8 cellular contexts compared by ENCODE assay signal in genomic region chr1:154936416-154937050, GRCh38. TPM values are rescaled to one million over a fixed set of nuclear protein-coding genes. Genes with fewer than 3 reads are reported as not detected.
DNase-seq lines count a peak whose midpoint lies in the region; ATAC-seq and TF ChIP-seq lines count a peak whose summit lies in the region.

Gene PMVK (minus strand): TSS chr1:154936719. CDS start chr1:154936685, 34 bp downstream.

- H3K79me2 ChIP-seq in SU-DHL-6 (ENCODE audit: insufficient read depth, low read length) (peaks cover 13% of the 10 kb centered on the region), trophoblast cell (ENCODE audit: control insufficient read depth, insufficient read depth, low read length, poor library complexity) (peaks cover 4% of the 10 kb centered on the region)

- no peaks in the 10 kb centered on the region for H3K27me3 ChIP-seq in SU-DHL-6 (ENCODE audit: low read length)
- H3K27me3 ChIP-seq in cardiac muscle cell = no peaks in the 10 kb centered on the region
- H3K27me3 ChIP-seq in trophoblast cell (ENCODE audit: insufficient read depth, low read length) = no peaks in the 10 kb centered on the region
- no peaks in the 10 kb centered on the region for H3K27me3 ChIP-seq in transverse colon

- peak within 1 kb of the TSS; percentile 93 for H2BK120ac ChIP-seq in trophoblast cell (ENCODE audit: insufficient read depth, low read length, poor library complexity)

- peak within 1 kb of the TSS; percentile 89 for H3K14ac ChIP-seq in trophoblast cell (ENCODE audit: low read length)

- no peaks in the 10 kb centered on the region for H3K27me3 Mint-ChIP-seq in activated naive CD8-positive, alpha-beta T cell treated with anti-CD3 and anti-CD28 coated beads, Interleukin-2, amount 50 U/mL, for 24 hours

- no peaks in the 10 kb centered on the region for H3K9me3 ChIP-seq in SU-DHL-6 (ENCODE audit: insufficient read depth, low read length)
- no peaks in the 10 kb centered on the region for H3K9me3 ChIP-seq in cardiac muscle cell (ENCODE audit: low read depth)
- no peaks in the 10 kb centered on the region for H3K9me3 ChIP-seq in trophoblast cell (ENCODE audit: insufficient read depth, low read depth, low read length)
- no peaks in the 10 kb centered on the region for H3K9me3 ChIP-seq in transverse colon

- in situ Hi-C loops in transverse colon (cut with MboI; ENCODE audit: low pct_ligation_motif_present in 1 of 4, low pct_unique_long_range_greater_than_20kb in 1 of 4, low sequenced_read_pairs in 3 of 4) = no loop called here

- WGBS in trophoblast cell (ENCODE audit: extremely low coverage, insufficient coverage, insufficient read length) = no CpG with 5 or more reads among the region's 50 CpGs
- WGBS in transverse colon (ENCODE audit: low coverage in 1 of 2), 2 donors = 1% methylated on average over 49 of the region's 50 CpGs; no CpG with 5 or more reads in 1 of the 2 donors

- peaks cover 14% of the 10 kb centered on the region for H3K79me1 ChIP-seq in trophoblast cell (ENCODE audit: low read length)

- peak within 1 kb of the TSS; percentile 87 for H4K8ac ChIP-seq in trophoblast cell (ENCODE audit: low read depth, low read length)

- DNase-seq in NCI-H128 (lab: John Stamatoyannopoulos, UW; ENCODE audit: unreplicated experiment) (peak; percentile 94), cardiac muscle cell (ENCODE audit: low read depth in 1 of 2, low spot score in 1 of 2) (peak; percentile 97 to 98), trophoblast cell (peak; percentile 89 to 96), transverse colon (peak; percentile 97)
- peak; percentile 95 for DNase-seq in activated naive CD8-positive, alpha-beta T cell treated with anti-CD3 and anti-CD28 coated beads, Interleukin-2, amount 50 U/mL, for 24 hours

- no peaks in the 10 kb centered on the region for H3K9me2 ChIP-seq in SU-DHL-6 (replicated peaks; ENCODE audit: insufficient read depth, low read length)

- H3K9me3 Mint-ChIP-seq in activated naive CD8-positive, alpha-beta T cell treated with anti-CD3 and anti-CD28 coated beads, Interleukin-2, amount 50 U/mL, for 24 hours = no peaks in the 10 kb centered on the region

- peak within 1 kb of the TSS; percentile 100 for H3K27ac Mint-ChIP-seq in activated naive CD8-positive, alpha-beta T cell treated with anti-CD3 and anti-CD28 coated beads, Interleukin-2, amount 50 U/mL, for 24 hours

- H3F3A ChIP-seq in SU-DHL-6 (ENCODE audit: insufficient read depth) = peaks cover 15% of the 10 kb centered on the region

- peak within 1 kb of the TSS; percentile 97 for H3K4me3 Mint-ChIP-seq in activated naive CD8-positive, alpha-beta T cell treated with anti-CD3 and anti-CD28 coated beads, Interleukin-2, amount 50 U/mL, for 24 hours

- H2BK12ac ChIP-seq in trophoblast cell (ENCODE audit: low read length) = peak within 1 kb of the TSS; percentile 83

- ATAC-seq in HG02678 (IDR thresholded peaks at IDR 0.05; ENCODE audit: unreplicated experiment) = peak; percentile 79
- peak; percentile 82 for ATAC-seq in activated naive CD8-positive, alpha-beta T cell treated with anti-CD3 and anti-CD28 coated beads, Interleukin-2, amount 50 U/mL, for 24 hours

- H3K4me3 ChIP-seq in SU-DHL-6 (ENCODE audit: insufficient read depth, low read length, poor library complexity, severe bottlenecking) = peak within 1 kb of the TSS; percentile 79
- peak within 1 kb of the TSS; percentile 44 for H3K4me3 ChIP-seq in cardiac muscle cell
- peak within 1 kb of the TSS; percentile 79 for H3K4me3 ChIP-seq in trophoblast cell (ENCODE audit: low read depth, low read length)
- peak within 1 kb of the TSS; percentile 43 to 59 (median 50) for H3K4me3 ChIP-seq in transverse colon

- H2AK5ac ChIP-seq in trophoblast cell (ENCODE audit: low read length) = no peak within 1 kb of the TSS

- no peak within 1 kb of the TSS for H3K23ac ChIP-seq in trophoblast cell (ENCODE audit: low read length)

- H3K4me2 ChIP-seq in SU-DHL-6 (ENCODE audit: low read depth, low read length, poor library complexity, severe bottlenecking) (peak within 1 kb of the TSS; percentile 73), trophoblast cell (ENCODE audit: low read length) (peak within 1 kb of the TSS; percentile 77)

- H2AFZ ChIP-seq in SU-DHL-6 (ENCODE audit: low read depth, low read length, severe bottlenecking) = peak within 1 kb of the TSS; percentile 73
- peak within 1 kb of the TSS; percentile 81 for H2AFZ ChIP-seq in trophoblast cell (ENCODE audit: insufficient read depth, low read length, poor library complexity)

- H4K20me1 ChIP-seq in SU-DHL-6 (ENCODE audit: low read depth, low read length) = no peaks in the 10 kb centered on the region

- H4K91ac ChIP-seq in trophoblast cell (ENCODE audit: low read depth, low read length) = peak within 1 kb of the TSS; percentile 80

- H3K18ac ChIP-seq in trophoblast cell (ENCODE audit: low read length) = peak within 1 kb of the TSS; percentile 87

- TF ChIP-seq POLR2A in transverse colon (IDR thresholded peaks at IDR 0.05) = peak; percentile 81

- H2BK5ac ChIP-seq in trophoblast cell (ENCODE audit: low read depth, low read length, poor library complexity) = peak within 1 kb of the TSS; percentile 83

- H3K9ac ChIP-seq in SU-DHL-6 (ENCODE audit: low read length) (peak within 1 kb of the TSS; percentile 88), trophoblast cell (ENCODE audit: low read length) (peak within 1 kb of the TSS; percentile 92)

- TF ChIP-seq EP300 in transverse colon (IDR thresholded peaks at IDR 0.05; ENCODE audit: low read depth) = peak; percentile 28

- peak within 1 kb of the TSS; percentile 57 for H4K12ac ChIP-seq in trophoblast cell (ENCODE audit: low read depth, low read length)

- H3K4ac ChIP-seq in trophoblast cell (ENCODE audit: low read depth, low read length) = peak within 1 kb of the TSS; percentile 25

- H3K27ac ChIP-seq in SU-DHL-6 (ENCODE audit: low read depth, low read length) (peak within 1 kb of the TSS; percentile 88), cardiac muscle cell (peak within 1 kb of the TSS; percentile 99), trophoblast cell (ENCODE audit: low read depth, low read length) (peak within 1 kb of the TSS; percentile 91), transverse colon (peak within 1 kb of the TSS; percentile 92 to 97 (median 96))

- H3K36me3 ChIP-seq in SU-DHL-6 (ENCODE audit: low read length) (no peaks in the 10 kb centered on the region), cardiac muscle cell (no peaks in the 10 kb centered on the region), trophoblast cell (ENCODE audit: control insufficient read depth in 1 of 2, insufficient read depth in 2 of 2, low read length in 2 of 2) (no peaks in the 10 kb centered on the region), transverse colon (no peaks in the 10 kb centered on the region)

- H3K4me1 ChIP-seq in cardiac muscle cell (ENCODE audit: low read depth) (peaks cover 20% of the 10 kb centered on the region), trophoblast cell (ENCODE audit: control insufficient read depth in 1 of 2, insufficient read depth in 2 of 2, low read length in 2 of 2) (peaks cover 17 to 18% of the 10 kb centered on the region in 2 experiments), transverse colon (peaks cover 10 to 41% (median 25%) of the 10 kb centered on the region in 4 donors)

- peaks cover 65% of the 10 kb centered on the region for H3K4me1 Mint-ChIP-seq in activated naive CD8-positive, alpha-beta T cell treated with anti-CD3 and anti-CD28 coated beads, Interleukin-2, amount 50 U/mL, for 24 hours

- peak; percentile 38; the same call in 2 of the 3 replicates for TF ChIP-seq CTCF in GM12872 (IDR thresholded peaks at IDR 0.05; ENCODE audit: insufficient read depth, low read depth, low read length)
- peak; percentile 40 for TF ChIP-seq CTCF in SU-DHL-6 (IDR thresholded peaks at IDR 0.05; ENCODE audit: insufficient read depth, low read length, poor library complexity, severe bottlenecking)
- peak; percentile 45 for TF ChIP-seq CTCF in cardiac muscle cell (IDR thresholded peaks at IDR 0.05; ENCODE audit: low read depth, low read length)
- peak in 4 of 5 experiments; percentile 12 to 62 (median 35) for TF ChIP-seq CTCF in transverse colon (IDR thresholded peaks at IDR 0.05)

- intact Hi-C loops in transverse colon (cut with DNase I; ENCODE audit: low total_unique reads) = no loop called here

- peaks cover 3% of the 10 kb centered on the region for H3K36me3 Mint-ChIP-seq in activated naive CD8-positive, alpha-beta T cell treated with anti-CD3 and anti-CD28 coated beads, Interleukin-2, amount 50 U/mL, for 24 hours (ENCODE audit: low read depth)

RNA-seq across cellular contexts. Expression of gene PMVK, which starts in this region (rescaled TPM):
- total RNA-seq in cardiac muscle cell (20.1 and 23.8 TPM in 2 replicates), transverse colon (10 to 100 TPM in 3 of 4 donors, 1 to 10 TPM in 1; 6.0 to 19.9 (median 13.1) TPM)
- polyA plus RNA-seq in cardiac muscle cell = 94.4 and 95.4 TPM in 2 replicates
- 11.4 and 12.3 TPM in 2 replicates for polyA plus RNA-seq in trophoblast cell (2013)

Comparison
In these comparisons a context has a peak if more than half of its experiments do, and no peak if none do; other contexts are left out.
1. Peak in every context shown above with its lines: DNase-seq, ATAC-seq, H3K4me3 ChIP-seq and H3K27ac ChIP-seq.